ENCODE assay signal across 8 cellular contexts in the genomic region with DNA sequence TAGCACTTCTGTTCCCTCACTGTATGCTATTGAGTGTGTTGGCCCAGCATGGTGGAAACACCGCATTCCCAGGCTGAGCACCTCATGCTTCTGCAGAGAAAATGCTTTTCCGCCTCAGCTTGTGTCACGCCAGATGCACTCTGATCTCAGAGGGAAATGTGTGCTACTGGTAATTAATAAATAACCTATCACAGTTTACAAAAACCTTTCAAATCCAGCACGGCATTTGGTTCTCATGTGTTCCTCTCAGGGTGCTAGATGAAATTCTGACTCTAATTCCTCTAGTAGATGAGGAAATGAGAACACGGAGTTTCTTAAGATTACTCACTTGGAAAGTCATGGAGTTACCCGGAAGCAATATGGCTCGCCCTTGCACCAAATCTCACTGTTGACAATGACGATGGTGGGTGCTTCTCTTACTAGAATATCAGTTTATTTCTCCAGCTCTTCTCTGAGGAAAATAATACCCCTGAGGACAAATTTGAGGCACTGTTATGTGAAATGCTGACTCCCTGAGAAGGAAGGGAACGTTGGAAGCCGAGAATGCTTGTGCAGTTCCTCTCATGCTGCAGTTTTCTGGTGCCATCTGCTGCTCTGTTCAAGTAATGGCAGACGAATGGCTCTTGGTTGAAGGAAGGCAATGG.
DNase-seq lines count a peak whose midpoint lies in the region; ATAC-seq and TF ChIP-seq lines count a peak whose summit lies in the region.

No MANE protein-coding gene starts in this region.

- no peak overlapping the region for H3K4me3 ChIP-seq in HL-60 (replicated peaks; ENCODE audit: insufficient read depth, low read length)
- no peak overlapping the region for H3K4me3 ChIP-seq in ovary

- ATAC-seq in GM19468 (IDR thresholded peaks at IDR 0.05; ENCODE audit: extremely low read depth, unreplicated experiment), result peak; percentile 41
- ATAC-seq in HG03342 (IDR thresholded peaks at IDR 0.05; ENCODE audit: unreplicated experiment), result no peak

- H3K36me3 ChIP-seq in ovary, result no peaks in the 10 kb centered on the region

- no peak overlapping the region for H3K4me3 Mint-ChIP-seq in activated naive CD4-positive, alpha-beta T cell treated with anti-CD3 and anti-CD28 coated beads for 36 hours
- no peak overlapping the region for H3K4me3 Mint-ChIP-seq in glutamatergic neuron (ENCODE audit: unreplicated experiment)

- no peak for TF ChIP-seq POLR2A in ovary (IDR thresholded peaks at IDR 0.05)

- no peaks in the 10 kb centered on the region for H3K4me1 ChIP-seq in ovary (ENCODE audit: insufficient read depth)

- H3K9me3 ChIP-seq in ovary, result no peaks in the 10 kb centered on the region

- H3K9me3 Mint-ChIP-seq in activated naive CD4-positive, alpha-beta T cell treated with anti-CD3 and anti-CD28 coated beads for 36 hours, result no peaks in the 10 kb centered on the region
- H3K9me3 Mint-ChIP-seq in glutamatergic neuron (ENCODE audit: unreplicated experiment), result no peaks in the 10 kb centered on the region

- intact Hi-C loops in activated naive CD4-positive, alpha-beta T cell treated with anti-CD3 and anti-CD28 coated beads for 36 hours (cut with micrococcal nuclease), result loop anchor here (1.0 to 5.0 kb wide), 7 partner anchors 116 to 1346 kb away; partner anchors contain the start of genes KDM1B, RNF144B and TPMT
- intact Hi-C loops in ovary (cut with DNase I), result loop anchor here in 3 of 4 donors (5.0 to 10.0 kb wide), 3 partner anchors 176 to 1349 kb away; no protein-coding TSS in a partner anchor

- TF ChIP-seq EP300 in ovary (IDR thresholded peaks at IDR 0.05), result no peak

- no peaks in the 10 kb centered on the region for H3K4me1 Mint-ChIP-seq in activated naive CD4-positive, alpha-beta T cell treated with anti-CD3 and anti-CD28 coated beads for 36 hours (ENCODE audit: low read depth)
- H3K4me1 Mint-ChIP-seq in glutamatergic neuron (ENCODE audit: low read depth, unreplicated experiment), result peaks cover 2% of the 10 kb centered on the region

- 31 to 33% (median 31%) methylated on average over 11 of the region's 11 CpGs for WGBS in ovary, 3 donors

- H3K36me3 Mint-ChIP-seq in activated naive CD4-positive, alpha-beta T cell treated with anti-CD3 and anti-CD28 coated beads for 36 hours (ENCODE audit: low read depth), result no peaks in the 10 kb centered on the region
- no peaks in the 10 kb centered on the region for H3K36me3 Mint-ChIP-seq in glutamatergic neuron (ENCODE audit: unreplicated experiment)

- no peaks in the 10 kb centered on the region for H3K27me3 Mint-ChIP-seq in activated naive CD4-positive, alpha-beta T cell treated with anti-CD3 and anti-CD28 coated beads for 36 hours (ENCODE audit: low read depth)
- H3K27me3 Mint-ChIP-seq in glutamatergic neuron (ENCODE audit: unreplicated experiment), result peaks cover 2% of the 10 kb centered on the region

- TF ChIP-seq CTCF in HL-60 (IDR thresholded peaks at IDR 0.05; ENCODE audit: insufficient read depth, low read length), result peak; percentile 66
- peak; percentile 49 for TF ChIP-seq CTCF in glutamatergic neuron (IDR thresholded peaks at IDR 0.05; ENCODE audit: partially characterized antibody, unreplicated experiment)
- TF ChIP-seq CTCF in ovary (IDR thresholded peaks at IDR 0.05), result peak; percentile 37 to 55 (median 49)

- H3K27me3 ChIP-seq in HL-60 (ENCODE audit: insufficient read depth, poor library complexity, severe bottlenecking) (no peaks in the 10 kb centered on the region), ovary (no peaks in the 10 kb centered on the region)

- H3K27ac ChIP-seq in HL-60 (replicated peaks), result no peak overlapping the region
- H3K27ac ChIP-seq in ovary, result no peak overlapping the region

- H3K27ac Mint-ChIP-seq in activated naive CD4-positive, alpha-beta T cell treated with anti-CD3 and anti-CD28 coated beads for 36 hours, result no peak overlapping the region
- no peak overlapping the region for H3K27ac Mint-ChIP-seq in glutamatergic neuron (ENCODE audit: unreplicated experiment)

- DNase-seq in EH (ENCODE audit: low read depth) (peak; percentile 81), HL-60 (ENCODE audit: low read depth in 1 of 2, low spot score in 1 of 2) (peak; percentile 17 to 53), NCI-H748 treated with DMSO at 0.1 percent for 48 hours (lab: John Stamatoyannopoulos, UW) (peak; percentile 79), glutamatergic neuron (peak; percentile 45), ovary (peak in 3 of 5 donors; percentile 28 to 50 (median 30))
- peak; percentile 56 for DNase-seq in activated naive CD4-positive, alpha-beta T cell treated with anti-CD3 and anti-CD28 coated beads for 36 hours

- CTCF ChIA-PET in activated naive CD4-positive, alpha-beta T cell treated with anti-CD3 and anti-CD28 coated beads for 36 hours (lab: Charles Lee), result interaction anchor here (0.6 to 9.9 kb wide), 21 partner anchors 13 to 183 kb away, joined by 3 to 110 read pairs (median 4); partner anchors contain the start of gene RNF144B

Comparison
In these comparisons a context has a peak if more than half of its experiments do, and no peak if none do; other contexts are left out.
1. DNase-seq: peak in every context shown above with its lines; median percentile 81 in EH; 79 in NCI-H748 treated with DMSO at 0.1 percent for 48 hours; 56 in activated naive CD4-positive, alpha-beta T cell treated with anti-CD3 and anti-CD28 coated beads for 36 hours; 45 in glutamatergic neuron; 35 in HL-60; 30 in ovary.